ENCODE assay signal across 8 cellular contexts in genomic region chr16:3645504-3646347, GRCh38. TPM values are rescaled to one million over a fixed set of nuclear protein-coding genes. Genes with fewer than 3 reads are reported as not detected.
DNase-seq lines count a peak whose midpoint lies in the region; ATAC-seq and TF ChIP-seq lines count a peak whose summit lies in the region.

No MANE protein-coding gene starts in this region.

- H4K20me1 ChIP-seq in BLaER1 treated with 17β-estradiol and CSF1 and Interleukin-3, amounts not matched to agents 10 nM and 100 nM: peaks cover 0 to 36% (median 0%) of the 10 kb centered on the region in 11 experiments; a peak in 7 of 22 replicates
- H4K20me1 ChIP-seq in IMR-90 (ENCODE audit: insufficient read depth, low read length): no peaks in the 10 kb centered on the region; the same call in none of the 2 replicates

- H2BK12ac ChIP-seq in neuronal stem cell (ENCODE audit: low read length): no peak overlapping the region

- no peak overlapping the region for H4K91ac ChIP-seq in IMR-90 (ENCODE audit: insufficient read depth, low read depth, low read length)
- H4K91ac ChIP-seq in neuronal stem cell (ENCODE audit: low read depth, low read length, poor library complexity): no peak overlapping the region

- no TSS peak for BruUV-seq in IMR-90 (replicated peaks; lab: Mats Ljungman, UMichigan)

- 0 out of 20 replicates have a peak overlapping the region, but pooled peaks of 1 of the 10 experiments have one; percentile 13 for H3K4me3 ChIP-seq in BLaER1 treated with 17β-estradiol and CSF1 and Interleukin-3, amounts not matched to agents 10 nM and 100 nM
- H3K4me3 ChIP-seq in IMR-90 (ENCODE audit: insufficient read depth, low read depth, low read length) (no peak overlapping the region), endodermal cell (ENCODE audit: low read length) (no peak overlapping the region), neuronal stem cell (ENCODE audit: low read length in 2 of 2) (peak overlapping the region in 1 of 2 donors; percentile 19)

- H3K4me1 ChIP-seq in BLaER1 treated with 17β-estradiol and CSF1 and Interleukin-3, amounts not matched to agents 10 nM and 100 nM: peaks cover 37 to 59% (median 49%) of the 10 kb centered on the region in 10 experiments
- H3K4me1 ChIP-seq in IMR-90 (ENCODE audit: control insufficient read depth, insufficient read depth, low read length) (peaks cover 10% of the 10 kb centered on the region), endodermal cell (ENCODE audit: control insufficient read depth, insufficient read depth, low read length) (no peaks in the 10 kb centered on the region), neuronal stem cell (ENCODE audit: control insufficient read depth in 2 of 2, insufficient read depth in 1 of 2, low read depth in 1 of 2, low read length in 2 of 2) (peaks cover 16 to 20% of the 10 kb centered on the region in 2 donors)

- H4K5ac ChIP-seq in IMR-90 (ENCODE audit: low read depth, low read length): no peak overlapping the region; the same call in 1 of the 2 replicates

- TF ChIP-seq POLR2A in IMR-90 (IDR thresholded peaks at IDR 0.05; ENCODE audit: low read depth, low read length): no peak

- H3K79me1 ChIP-seq in IMR-90 (ENCODE audit: low read depth in 1 of 2, low read length in 2 of 2) (no peaks in the 10 kb centered on the region; a peak in 2 of 4 replicates), neuronal stem cell (ENCODE audit: low read depth, low read length) (no peaks in the 10 kb centered on the region)

- H3K14ac ChIP-seq in IMR-90 (replicated peaks; ENCODE audit: low read depth, low read length) (peak overlapping the region; percentile 57; the same call in 1 of the 2 replicates), neuronal stem cell (ENCODE audit: low read length) (peak overlapping the region; percentile 57)

- DNase-seq in IMR-90: peak; percentile 73
- peak; percentile 88 for DNase-seq in endodermal cell
- peak; percentile 54 for DNase-seq in neuronal stem cell (ENCODE audit: low spot score)
- DNase-seq in NK-92 treated with Interleukin-12 subunit alpha and Interleukin-12 subunit beta, amount 100 ng/mL, for 24 hours (lab: John Stamatoyannopoulos, UW): no peak

- peak overlapping the region; percentile 17; the same call in 1 of the 2 replicates for H3K23ac ChIP-seq in IMR-90 (ENCODE audit: low read depth, low read length)
- H3K23ac ChIP-seq in neuronal stem cell (ENCODE audit: low read depth, low read length, poor library complexity): peak overlapping the region; percentile 61

- H2BK15ac ChIP-seq in IMR-90 (ENCODE audit: low read depth, low read length) (no peak overlapping the region), neuronal stem cell (ENCODE audit: low read length) (peak overlapping the region; percentile 92)

- H4K8ac ChIP-seq in IMR-90 (ENCODE audit: low read depth in 2 of 2, low read length in 2 of 2) (peak overlapping the region in 1 of 2 experiments; percentile 61; a peak in 1 of 4 replicates), neuronal stem cell (ENCODE audit: low read depth, low read length) (no peak overlapping the region)

- H3K4me3 Mint-ChIP-seq in endodermal cell: no peak overlapping the region

- H2BK5ac ChIP-seq in IMR-90 (ENCODE audit: low read depth, low read length, poor library complexity, severe bottlenecking): no peak overlapping the region
- peak overlapping the region; percentile 83 for H2BK5ac ChIP-seq in neuronal stem cell (ENCODE audit: low read length)

- peak overlapping the region; percentile 52 to 95 (median 83) for H3K4me2 ChIP-seq in BLaER1 treated with 17β-estradiol and CSF1 and Interleukin-3, amounts not matched to agents 10 nM and 100 nM
- H3K4me2 ChIP-seq in IMR-90 (ENCODE audit: low read depth, low read length): peak overlapping the region; percentile 48; the same call in 1 of the 2 replicates
- H3K4me2 ChIP-seq in neuronal stem cell (ENCODE audit: insufficient read depth, low read length, poor library complexity, severe bottlenecking): peak overlapping the region; percentile 43

- H2AK5ac ChIP-seq in IMR-90 (ENCODE audit: low read depth, low read length) (no peak overlapping the region), neuronal stem cell (ENCODE audit: low read depth, low read length) (peak overlapping the region; percentile 82)

- H2AFZ ChIP-seq in IMR-90 (replicated peaks; ENCODE audit: low read length, poor library complexity): peak overlapping the region; percentile 6
- peak overlapping the region; percentile 90 for H2AFZ ChIP-seq in neuronal stem cell (ENCODE audit: low read length)

- H3K4ac ChIP-seq in IMR-90 (ENCODE audit: low read depth, low read length): no peak overlapping the region; the same call in 1 of the 2 replicates
- peak overlapping the region; percentile 54 for H3K4ac ChIP-seq in neuronal stem cell (ENCODE audit: low read length)

- CTCF ChIA-PET in IMR-90 (lab: Yijun Ruan, JAX): interaction anchor here (0.6 kb wide), 1 partner anchor 11 kb away, joined by 7 read pairs; no protein-coding TSS in a partner anchor

- intact Hi-C loops in IMR-90 (cut with micrococcal nuclease): no loop called here

- H3K9me3 ChIP-seq in BLaER1 treated with 17β-estradiol and CSF1 and Interleukin-3, amounts not matched to agents 10 nM and 100 nM (replicated peaks in 1 of 11): no peaks in the 10 kb centered on the region
- H3K9me3 ChIP-seq in IMR-90 (ENCODE audit: control insufficient read depth, insufficient read depth, low read length) (no peaks in the 10 kb centered on the region), endodermal cell (ENCODE audit: control insufficient read depth, low read length) (no peaks in the 10 kb centered on the region), neuronal stem cell (replicated peaks in 1 of 2; ENCODE audit: control insufficient read depth in 2 of 2, insufficient read depth in 1 of 2, low read depth in 1 of 2, low read length in 2 of 2) (peaks cover 0 to 2% of the 10 kb centered on the region in 2 donors)

- 0 out of 2 replicates have a peak, but pooled peaks have one; percentile 1 for TF ChIP-seq RAD21 in IMR-90 (IDR thresholded peaks at IDR 0.05; ENCODE audit: low read length)

- in situ Hi-C loops in IMR-90 (cut with MboI; ENCODE audit: low sequenced_read_pairs): no loop called here

- WGBS in IMR-90 (ENCODE audit: extremely low coverage in 2 of 2, insufficient read length in 1 of 2), 2 experiments: 41% methylated on average over 6 of the region's 19 CpGs; no CpG with 5 or more reads in 1 of the 2 experiments
- 36 to 66% methylated on average over 12 to 18 of the region's 19 CpGs for WGBS in endodermal cell (ENCODE audit: insufficient coverage in 1 of 2, insufficient read length in 1 of 2), 2 experiments
- WGBS in neuronal stem cell (ENCODE audit: extremely low coverage in 2 of 2, insufficient read length in 2 of 2, insufficient replicate concordance in 1 of 2), 2 donors: no CpG with 5 or more reads among the region's 19 CpGs

- peak overlapping the region; percentile 2 for H2AK9ac ChIP-seq in IMR-90 (replicated peaks; ENCODE audit: low read depth, low read length, poor library complexity)

- peak overlapping the region in 10 of 11 experiments; percentile 11 to 72 (median 42); a peak in 16 of 22 replicates for H3K9ac ChIP-seq in BLaER1 treated with 17β-estradiol and CSF1 and Interleukin-3, amounts not matched to agents 10 nM and 100 nM
- H3K9ac ChIP-seq in IMR-90 (ENCODE audit: low read depth, low read length): peak overlapping the region; percentile 57; the same call in 1 of the 2 replicates
- no peak overlapping the region for H3K9ac ChIP-seq in endodermal cell (ENCODE audit: extremely low read depth, low read length, poor library complexity, severe bottlenecking)
- H3K9ac ChIP-seq in neuronal stem cell (ENCODE audit: low read depth, low read length, poor library complexity): peak overlapping the region; percentile 30

- TF ChIP-seq CTCF in IMR-90 (conservative IDR thresholded peaks at IDR 0.05; ENCODE audit: low read depth, low read length) (no peak), endodermal cell (conservative IDR thresholded peaks at IDR 0.05) (no peak)

- H3K4me1 Mint-ChIP-seq in endodermal cell: peaks cover 16% of the 10 kb centered on the region

- H3K36me3 ChIP-seq in BLaER1 treated with 17β-estradiol and CSF1 and Interleukin-3, amounts not matched to agents 10 nM and 100 nM: peaks cover 3 to 61% (median 19%) of the 10 kb centered on the region in 11 experiments; a peak in 21 of 22 replicates
- H3K36me3 ChIP-seq in IMR-90 (ENCODE audit: control insufficient read depth, insufficient read depth, low read length) (peaks cover 7% of the 10 kb centered on the region; the same call in 1 of the 2 replicates), endodermal cell (ENCODE audit: control insufficient read depth, insufficient read depth, low read length) (peaks cover 11% of the 10 kb centered on the region), neuronal stem cell (replicated peaks in 1 of 2; ENCODE audit: control insufficient read depth in 2 of 2, insufficient read depth in 2 of 2, low read length in 2 of 2) (peaks cover 4 to 15% of the 10 kb centered on the region in 2 donors)

- H3K56ac ChIP-seq in IMR-90 (ENCODE audit: extremely low read depth, insufficient read depth, low read length): no peak overlapping the region

- no peaks in the 10 kb centered on the region for H3K9me3 Mint-ChIP-seq in endodermal cell

- no peaks in the 10 kb centered on the region for H3K27me3 ChIP-seq in BLaER1 treated with 17β-estradiol and CSF1 and Interleukin-3, amounts not matched to agents 10 nM and 100 nM
- no peaks in the 10 kb centered on the region for H3K27me3 ChIP-seq in IMR-90 (ENCODE audit: control insufficient read depth, insufficient read depth, low read length)
- H3K27me3 ChIP-seq in endodermal cell (ENCODE audit: control insufficient read depth, insufficient read depth, low read length, poor library complexity, severe bottlenecking): no peaks in the 10 kb centered on the region
- H3K27me3 ChIP-seq in neuronal stem cell (ENCODE audit: control insufficient read depth in 3 of 3, insufficient read depth in 3 of 3, low read depth in 1 of 3, low read length in 3 of 3): no peaks in the 10 kb centered on the region

- no peak overlapping the region for H2BK120ac ChIP-seq in IMR-90 (ENCODE audit: low read depth, low read length)
- H2BK120ac ChIP-seq in neuronal stem cell (ENCODE audit: low read depth, low read length): no peak overlapping the region

- H3K27ac ChIP-seq in BLaER1 treated with 17β-estradiol and CSF1 and Interleukin-3, amounts not matched to agents 10 nM and 100 nM: peak overlapping the region in 8 of 11 experiments; percentile 51 to 82 (median 67); a peak in 17 of 22 replicates
- H3K27ac ChIP-seq in IMR-90 (ENCODE audit: insufficient read depth, low read length) (peak overlapping the region; percentile 37; the same call in 1 of the 2 replicates), endodermal cell (ENCODE audit: low read depth, low read length) (peak overlapping the region; percentile 97), neuronal stem cell (replicated peaks; ENCODE audit: low read length) (peak overlapping the region; percentile 86)

- H3K9me1 ChIP-seq in IMR-90 (ENCODE audit: insufficient read depth, low read length): peaks cover 12% of the 10 kb centered on the region

- H3K18ac ChIP-seq in IMR-90 (ENCODE audit: low read depth, low read length) (peak overlapping the region; percentile 46; the same call in 1 of the 2 replicates), neuronal stem cell (ENCODE audit: low read length) (peak overlapping the region; percentile 95)

- H3K27me3 Mint-ChIP-seq in endodermal cell (ENCODE audit: insufficient read depth): no peaks in the 10 kb centered on the region

- ATAC-seq in IMR-90 (ENCODE audit: low read depth) (peak; percentile 88), HG02840 (IDR thresholded peaks at IDR 0.05; ENCODE audit: low FRiP score, unreplicated experiment) (no peak), GM18511 (IDR thresholded peaks at IDR 0.05; ENCODE audit: unreplicated experiment) (no peak), GM21619 (IDR thresholded peaks at IDR 0.05; ENCODE audit: unreplicated experiment) (no peak)

- no peak overlapping the region for H2BK20ac ChIP-seq in IMR-90 (ENCODE audit: low read depth, low read length)

- peaks cover 14% of the 10 kb centered on the region for H3K36me3 Mint-ChIP-seq in endodermal cell (ENCODE audit: low read depth)

- dilution Hi-C loops in IMR-90 (cut with HindIII; ENCODE audit: low sequenced_read_pairs, unreplicated experiment): no loop called here

- POLR2A ChIA-PET in IMR-90 (lab: Charles Lee; ENCODE audit: unreplicated experiment): no interaction called here

- peak overlapping the region; percentile 95 for H3K27ac Mint-ChIP-seq in endodermal cell

RNA-seq across cellular contexts. Expression of gene DNASE1, which starts 8.8 kb away (rescaled TPM):
- total RNA-seq in IMR-90 (2012; rRNA removed) (5.4 and 6.1 TPM in 2 replicates), endodermal cell (10 to 100 TPM; 31.2 to 32.2 TPM)
- 12.9 and 15.9 TPM in 2 replicates for polyA plus RNA-seq in IMR-90 (2012; rRNA removed)
- 3.6 and 9.3 TPM in 2 replicates for polyA plus RNA-seq in IMR-90 (2012; cell fraction: cytosol; rRNA removed)
- polyA plus RNA-seq in IMR-90 (2012; cell fraction: nucleus; rRNA removed; ENCODE audit: low replicate concordance): 35.4 and 59.0 TPM in 2 replicates
- polyA plus RNA-seq in endodermal cell (2013, experiment 1 of 2): 20.6 TPM
- 18.7 TPM for polyA plus RNA-seq in endodermal cell (2013, experiment 2 of 2)
- 13.3 TPM for polyA plus RNA-seq in neuronal stem cell (2013, experiment 1 of 2)
- polyA plus RNA-seq in neuronal stem cell (2013, experiment 2 of 2): 13.3 TPM

RNA-seq across cellular contexts. Expression of gene SLX4, which starts 34.3 kb away (rescaled TPM):
- total RNA-seq in IMR-90 (2012; rRNA removed) (1.3 and 1.7 TPM in 2 replicates), endodermal cell (10 to 100 TPM; 11.0 to 15.9 TPM)
- polyA plus RNA-seq in IMR-90 (2012; rRNA removed): 2.8 and 3.1 TPM in 2 replicates
- polyA plus RNA-seq in IMR-90 (2012; cell fraction: cytosol; rRNA removed): 1.2 TPM in 2 replicates
- 7.8 and 9.9 TPM in 2 replicates for polyA plus RNA-seq in IMR-90 (2012; cell fraction: nucleus; rRNA removed; ENCODE audit: low replicate concordance)
- 11.0 TPM for polyA plus RNA-seq in endodermal cell (2013, experiment 1 of 2)
- polyA plus RNA-seq in endodermal cell (2013, experiment 2 of 2): 11.3 TPM
- 5.9 TPM for polyA plus RNA-seq in neuronal stem cell (2013, experiment 1 of 2)
- polyA plus RNA-seq in neuronal stem cell (2013, experiment 2 of 2): 5.9 TPM

Comparison
In these comparisons a context has a peak if more than half of its experiments do, and no peak if none do; other contexts are left out.
1. H3K27ac ChIP-seq: peak in every context shown above with its lines; median percentile 97 in endodermal cell; 86 in neuronal stem cell; 67 in BLaER1 treated with 17β-estradiol and CSF1 and Interleukin-3, amounts not matched to agents 10 nM and 100 nM; 37 in IMR-90.